1 cellular context compared by ENCODE assay signal in genomic region chr15:56736881-56737707, GRCh38.
TF ChIP-seq lines count a peak whose summit lies in the region.

No MANE protein-coding gene starts in this region.

TF ChIP-seq in HEK293, 187 proteins besides CTCF, POLR2A, EP300 and RAD21 (continued from another document):
- no peak for TF ChIP-seq ZBTB49 (tag by site-specific recombination; IDR thresholded peaks at IDR 0.05; ENCODE audit: low read depth)
- peak; percentile 98 for TF ChIP-seq ZNF561 (tag by site-specific recombination; IDR thresholded peaks at IDR 0.05; ENCODE audit: borderline replicate concordance)
- peak; percentile 66 for TF ChIP-seq PRDM6 (tag by site-specific recombination; IDR thresholded peaks at IDR 0.05)
